Comparison of ENCODE assay signal across 17 cellular contexts in genomic region chr9:2427016-2427891, GRCh38.
DNase-seq lines count a peak whose midpoint lies in the region; ATAC-seq lines count a peak whose summit lies in the region.
"Had no signal": no experiment of that assay in that cellular context is flagged by ENCODE, and none has a peak within 500 bp of the region (broad histone marks: within the 10 kb centered on the region; RNA-seq: fewer than 3 reads in every experiment).

No MANE protein-coding gene starts in this region.

- no peaks in the 10 kb centered on the region for H3K9me3 ChIP-seq in CD4-positive, alpha-beta memory T cell (ENCODE audit: control insufficient read depth in 1 of 2, low read length in 2 of 2)
- H3K9me3 ChIP-seq: gastrocnemius medialis had no signal

- H3K4me3 ChIP-seq in CD4-positive, alpha-beta memory T cell (ENCODE audit: low read length in 2 of 2): no peak overlapping the region
- H3K4me3 ChIP-seq: BLaER1 treated with 17β-estradiol and CSF1 and Interleukin-3, amounts not matched to agents 10 nM and 100 nM; gastrocnemius medialis had no signal

- H3K27me3 Mint-ChIP-seq in CD4-positive, alpha-beta memory T cell: no peaks in the 10 kb centered on the region
- H3K27me3 Mint-ChIP-seq: activated CD4-positive, alpha-beta memory T cell treated with anti-CD3 and anti-CD28 coated beads, Interleukin-2, amount 10 ng/mL, durations not matched to agents 7 days and 5 days; stimulated activated naive CD8-positive, alpha-beta T cell treated with anti-CD3 and anti-CD28 coated beads, Interleukin-15, Interleukin-2, amounts not matched to agents 100 ng/mL and 50 ng/mL, for 24 hours had no signal

- no peaks in the 10 kb centered on the region for H3K36me3 Mint-ChIP-seq in CD4-positive, alpha-beta memory T cell
- H3K36me3 Mint-ChIP-seq: natural killer cell treated with Interleukin-12 subunit alpha and Interleukin-12 subunit beta and Interleukin-15 and Interleukin-18, amount 100 ng/mL, for 72 hours had no signal

- POLR2A ChIA-PET in CD4-positive, alpha-beta memory T cell (lab: Charles Lee; ENCODE audit: partially characterized antibody): no interaction called here

- CTCF ChIA-PET in CD4-positive, alpha-beta memory T cell (lab: Charles Lee; ENCODE audit: partially characterized antibody): no interaction called here

- DNase-seq in M059J (ENCODE audit: low read depth) (peak; percentile 7), NCI-H510A (lab: John Stamatoyannopoulos, UW) (peak; percentile 82), left cardiac atrium (peak; percentile 34), renal cortical epithelial cell (ENCODE audit: low read depth) (peak; percentile 69), DMS 273 treated with DMSO at 0.1 percent for 48 hours (lab: John Stamatoyannopoulos, UW) (no peak), HK-2 (ENCODE audit: unreplicated experiment) (no peak), germinal center (ENCODE audit: low spot score) (no peak)
- DNase-seq in CD4-positive, alpha-beta memory T cell: no peak
- DNase-seq: activated CD4-positive, alpha-beta memory T cell treated with anti-CD3 and anti-CD28 coated beads, Interleukin-2, amount 10 ng/mL, durations not matched to agents 7 days and 5 days; activated effector memory CD4-positive, alpha-beta T cell treated with anti-CD3 and anti-CD28 coated beads, Interleukin-2, amount 50 U/mL, for 16 hours; gastrocnemius medialis; MM.1S; NCI-H748 treated with DMSO at 0.1 percent for 48 hours had no signal

- ATAC-seq in left cardiac atrium: peak in 1 of 2 donors; percentile 60
- ATAC-seq: gastrocnemius medialis; natural killer cell treated with Interleukin-12 subunit alpha and Interleukin-12 subunit beta and Interleukin-15 and Interleukin-18, amount 100 ng/mL, for 72 hours; sciatic nerve had no signal

- H3K9me3 Mint-ChIP-seq in CD4-positive, alpha-beta memory T cell: peaks cover 0 to 4% (median 0%) of the 10 kb centered on the region in 8 donors
- H3K9me3 Mint-ChIP-seq: activated CD4-positive, alpha-beta memory T cell treated with anti-CD3 and anti-CD28 coated beads, Interleukin-2, amount 10 ng/mL, durations not matched to agents 7 days and 5 days; natural killer cell treated with Interleukin-12 subunit alpha and Interleukin-12 subunit beta and Interleukin-15 and Interleukin-18, amount 100 ng/mL, for 72 hours; stimulated activated naive CD8-positive, alpha-beta T cell treated with anti-CD3 and anti-CD28 coated beads, Interleukin-15, Interleukin-2, amounts not matched to agents 100 ng/mL and 50 ng/mL, for 24 hours had no signal

- no peaks in the 10 kb centered on the region for H3K27me3 ChIP-seq in CD4-positive, alpha-beta memory T cell (ENCODE audit: insufficient read depth, low read length)
- H3K27me3 ChIP-seq: BLaER1 treated with 17β-estradiol and CSF1 and Interleukin-3, amounts not matched to agents 10 nM and 100 nM; gastrocnemius medialis had no signal

- H3K27ac ChIP-seq in CD4-positive, alpha-beta memory T cell (ENCODE audit: low read depth, low read length): no peak overlapping the region
- H3K27ac ChIP-seq: BLaER1 treated with 17β-estradiol and CSF1 and Interleukin-3, amounts not matched to agents 10 nM and 100 nM; gastrocnemius medialis had no signal

- intact Hi-C loops in left cardiac atrium (cut with DNase I): no loop called here
- intact Hi-C loops in CD4-positive, alpha-beta memory T cell (cut with micrococcal nuclease): no loop called here

- no peaks in the 10 kb centered on the region for H3K4me1 Mint-ChIP-seq in CD4-positive, alpha-beta memory T cell
- H3K4me1 Mint-ChIP-seq: activated CD4-positive, alpha-beta memory T cell treated with anti-CD3 and anti-CD28 coated beads, Interleukin-2, amount 10 ng/mL, durations not matched to agents 7 days and 5 days had no signal

- no peak overlapping the region for H3K27ac Mint-ChIP-seq in CD4-positive, alpha-beta memory T cell
- H3K27ac Mint-ChIP-seq: activated CD4-positive, alpha-beta memory T cell treated with anti-CD3 and anti-CD28 coated beads, Interleukin-2, amount 10 ng/mL, durations not matched to agents 7 days and 5 days; natural killer cell treated with Interleukin-12 subunit alpha and Interleukin-12 subunit beta and Interleukin-15 and Interleukin-18, amount 100 ng/mL, for 72 hours; stimulated activated naive CD8-positive, alpha-beta T cell treated with anti-CD3 and anti-CD28 coated beads, Interleukin-15, Interleukin-2, amounts not matched to agents 100 ng/mL and 50 ng/mL, for 24 hours had no signal

- H3K36me3 ChIP-seq in CD4-positive, alpha-beta memory T cell (ENCODE audit: insufficient read depth, low read length): no peaks in the 10 kb centered on the region
- H3K36me3 ChIP-seq: BLaER1 treated with 17β-estradiol and CSF1 and Interleukin-3, amounts not matched to agents 10 nM and 100 nM; gastrocnemius medialis had no signal

- no peak overlapping the region for H3K4me3 Mint-ChIP-seq in CD4-positive, alpha-beta memory T cell
- H3K4me3 Mint-ChIP-seq: activated CD4-positive, alpha-beta memory T cell treated with anti-CD3 and anti-CD28 coated beads, Interleukin-2, amount 10 ng/mL, durations not matched to agents 7 days and 5 days; natural killer cell treated with Interleukin-12 subunit alpha and Interleukin-12 subunit beta and Interleukin-15 and Interleukin-18, amount 100 ng/mL, for 72 hours; stimulated activated naive CD8-positive, alpha-beta T cell treated with anti-CD3 and anti-CD28 coated beads, Interleukin-15, Interleukin-2, amounts not matched to agents 100 ng/mL and 50 ng/mL, for 24 hours had no signal

- H3K4me1 ChIP-seq in CD4-positive, alpha-beta memory T cell (ENCODE audit: insufficient read depth, low read length): no peaks in the 10 kb centered on the region
- H3K4me1 ChIP-seq: BLaER1 treated with 17β-estradiol and CSF1 and Interleukin-3, amounts not matched to agents 10 nM and 100 nM; gastrocnemius medialis had no signal

Comparison
In these comparisons a context has a peak if more than half of its experiments do, and no peak if none do; other contexts are left out.
1. DNase-seq: peak in M059J (single experiment), NCI-H510A (single experiment), left cardiac atrium (single experiment) and renal cortical epithelial cell (single experiment); none in DMS 273 treated with DMSO at 0.1 percent for 48 hours (single experiment), HK-2 (single experiment), CD4-positive, alpha-beta memory T cell (0 of 5) and germinal center (single experiment).